Comparison of ENCODE assay signal across 20 cellular contexts in genomic region chr4:6898763-6899162, GRCh38. TPM values are rescaled to one million over a fixed set of nuclear protein-coding genes. Genes with fewer than 3 reads are reported as not detected.
DNase-seq lines count a peak whose midpoint lies in the region; ATAC-seq, FAIRE-seq and TF ChIP-seq lines count a peak whose summit lies in the region.
"Had no signal": no experiment of that assay in that cellular context is flagged by ENCODE, and none has a peak within 500 bp of the region (broad histone marks: within the 10 kb centered on the region; RNA-seq: fewer than 3 reads in every experiment).

No MANE protein-coding gene starts in this region.

- ATAC-seq in T-cell (replicated peaks in 1 of 4) = peak in 1 of 4 experiments; percentile 37
- no peak for ATAC-seq in K562
- ATAC-seq in upper lobe of right lung = no peak
- no peak for ATAC-seq in HG03108 (IDR thresholded peaks at IDR 0.05; ENCODE audit: unreplicated experiment)
- ATAC-seq: left cardiac atrium, WTC11 had no signal

- H3K27ac ChIP-seq in K562 (ENCODE audit: extremely low read depth, low read depth, low read length) (no peak overlapping the region), upper lobe of right lung (peak overlapping the region; percentile 18)
- H3K27ac ChIP-seq: ascending aorta, right atrium auricular region had no signal

- 68% methylated on average over 3 of the region's 3 CpGs for WGBS in K562 (ENCODE audit: insufficient coverage, low coverage, missing lambda C conversion rate)

- CTCF ChIA-PET in T-cell (lab: Charles Lee) = interaction anchor here (0.6 to 1.8 kb wide), 5 partner anchors 10 to 122 kb away, joined by 3 to 8 read pairs (median 3); no protein-coding TSS in a partner anchor
- CTCF ChIA-PET in K562 (lab: Yijun Ruan, JAX; ENCODE audit: low intra/inter-chr PET ratio) = interaction anchor here (0.6 kb wide), 1 partner anchor 18 kb away, joined by 4 read pairs; no protein-coding TSS in a partner anchor

- no peak overlapping the region for H3K9ac ChIP-seq in K562 (ENCODE audit: insufficient read depth in 1 of 2, low read depth in 2 of 2, low read length in 2 of 2)

- no peaks in the 10 kb centered on the region for H3K36me3 Mint-ChIP-seq in activated naive CD4-positive, alpha-beta T cell treated with anti-CD3 and anti-CD28 coated beads, Interleukin-2, amount 50 U/mL, for 24 hours
- H3K36me3 Mint-ChIP-seq in T-cell = no peaks in the 10 kb centered on the region
- H3K36me3 Mint-ChIP-seq: WTC11 had no signal

- TF ChIP-seq RAD21 in K562 (CRISPR knock-in tag; conservative IDR thresholded peaks at IDR 0.05 in 1 of 2, IDR thresholded peaks at IDR 0.05 in 1 of 2) = no peak

- no peaks in the 10 kb centered on the region for H3K9me3 Mint-ChIP-seq in activated naive CD4-positive, alpha-beta T cell treated with anti-CD3 and anti-CD28 coated beads, Interleukin-2, amount 50 U/mL, for 24 hours
- H3K9me3 Mint-ChIP-seq in T-cell = no peaks in the 10 kb centered on the region

- intact Hi-C loops in K562 (cut with micrococcal nuclease) = no loop called here
- intact Hi-C loops in upper lobe of right lung (cut with DNase I) = no loop called here

- FAIRE-seq in K562 (lab: Jason Lieb, UNC) = no peak
- FAIRE-seq: endometrium, H54 had no signal

- peak overlapping the region; percentile 17; the same call in 1 of the 2 replicates for H2AFZ ChIP-seq in K562 (ENCODE audit: low read depth, low read length)

- H4K20me1 ChIP-seq in K562 (replicated peaks; ENCODE audit: control insufficient read depth, insufficient read depth, low read length) = no peaks in the 10 kb centered on the region

- no peak for TF ChIP-seq CTCF in K562 (IDR thresholded peaks at IDR 0.05 in 2 of 3, conservative IDR thresholded peaks at IDR 0.05 in 1 of 3; ENCODE audit: insufficient read depth in 2 of 3, low read depth in 1 of 3, low read length in 3 of 3)
- no peak for TF ChIP-seq CTCF in upper lobe of right lung (IDR thresholded peaks at IDR 0.05)

- H3K4me3 ChIP-seq in K562 (no peak overlapping the region), upper lobe of right lung (no peak overlapping the region)
- H3K4me3 ChIP-seq: ascending aorta, right atrium auricular region had no signal

- H3K4me3 Mint-ChIP-seq in activated naive CD4-positive, alpha-beta T cell treated with anti-CD3 and anti-CD28 coated beads, Interleukin-2, amount 50 U/mL, for 24 hours = peak overlapping the region; percentile 60
- peak overlapping the region in 2 of 3 donors; percentile 34 to 65 for H3K4me3 Mint-ChIP-seq in T-cell
- H3K4me3 Mint-ChIP-seq: WTC11 had no signal

- peaks cover 14 to 40% of the 10 kb centered on the region in 2 experiments; a peak in 4 of 5 replicates for H3K4me1 ChIP-seq in K562 (replicated peaks in 1 of 2; ENCODE audit: control insufficient read depth in 2 of 2, insufficient read depth in 2 of 2, low read length in 2 of 2)
- H3K4me1 ChIP-seq in upper lobe of right lung = no peaks in the 10 kb centered on the region
- H3K4me1 ChIP-seq: ascending aorta had no signal

- BruUV-seq in K562 (replicated peaks; lab: Mats Ljungman, UMichigan) = no TSS peak

- H3K27ac Mint-ChIP-seq in activated naive CD4-positive, alpha-beta T cell treated with anti-CD3 and anti-CD28 coated beads, Interleukin-2, amount 50 U/mL, for 24 hours = peak overlapping the region; percentile 92
- H3K27ac Mint-ChIP-seq in T-cell = peak overlapping the region; percentile 95 to 96
- H3K27ac Mint-ChIP-seq: WTC11 had no signal

- in situ Hi-C loops in K562 (cut with MboI) = no loop called here

- no peak for TF ChIP-seq EP300 in K562 (IDR thresholded peaks at IDR 0.05; ENCODE audit: low read length)

- H3K79me2 ChIP-seq in K562 (ENCODE audit: control insufficient read depth, insufficient read depth, low read length) = no peaks in the 10 kb centered on the region

- DNase-seq in activated naive CD4-positive, alpha-beta T cell (lab: John Stamatoyannopoulos, UW) = no peak
- DNase-seq in T-cell = no peak
- no peak for DNase-seq in K562 (ENCODE audit: extremely low read depth in 1 of 4, low spot score in 3 of 4)
- no peak for DNase-seq in upper lobe of right lung
- DNase-seq in NCI-H1105 treated with DMSO at 0.1 percent for 48 hours (lab: John Stamatoyannopoulos, UW) = no peak
- DNase-seq in GOT3 (lab: John Stamatoyannopoulos, UW) = no peak
- DNase-seq: DMS153, left cardiac atrium, midbrain, NCI-H1048, NCI-H2081 treated with DMSO at 0.1 percent for 48 hours, NCI-H524 treated with DMSO at 0.1 percent for 48 hours, SHP77 had no signal

- peaks cover 32% of the 10 kb centered on the region for H3K4me1 Mint-ChIP-seq in activated naive CD4-positive, alpha-beta T cell treated with anti-CD3 and anti-CD28 coated beads, Interleukin-2, amount 50 U/mL, for 24 hours
- peaks cover 27 to 36% (median 35%) of the 10 kb centered on the region in 3 donors for H3K4me1 Mint-ChIP-seq in T-cell
- H3K4me1 Mint-ChIP-seq: WTC11 had no signal

- no peak for TF ChIP-seq POLR2A in K562 (conservative IDR thresholded peaks at IDR 0.05)

- H3K9me3 ChIP-seq in K562 (replicated peaks; ENCODE audit: control insufficient read depth, insufficient read depth, low read depth, low read length) = no peaks in the 10 kb centered on the region
- H3K9me3 ChIP-seq in upper lobe of right lung = no peaks in the 10 kb centered on the region
- H3K9me3 ChIP-seq: ascending aorta, right atrium auricular region had no signal

- no peaks in the 10 kb centered on the region for H3K27me3 Mint-ChIP-seq in activated naive CD4-positive, alpha-beta T cell treated with anti-CD3 and anti-CD28 coated beads, Interleukin-2, amount 50 U/mL, for 24 hours
- H3K27me3 Mint-ChIP-seq in T-cell = no peaks in the 10 kb centered on the region

- H3K27me3 ChIP-seq in K562 (ENCODE audit: control insufficient read depth in 2 of 2, insufficient read depth in 2 of 2, low read length in 2 of 2) = no peaks in the 10 kb centered on the region
- no peaks in the 10 kb centered on the region for H3K27me3 ChIP-seq in upper lobe of right lung
- H3K27me3 ChIP-seq: ascending aorta, right atrium auricular region had no signal

- H3K4me2 ChIP-seq in K562 (ENCODE audit: insufficient read depth, low read length) = no peak overlapping the region

- no peaks in the 10 kb centered on the region for H3K9me1 ChIP-seq in K562 (ENCODE audit: control insufficient read depth, insufficient read depth, low read length)

- H3K36me3 ChIP-seq in K562 (ENCODE audit: control insufficient read depth, insufficient read depth, low read length) (no peaks in the 10 kb centered on the region), upper lobe of right lung (no peaks in the 10 kb centered on the region)
- H3K36me3 ChIP-seq: ascending aorta, right atrium auricular region had no signal

- POLR2A ChIA-PET in T-cell (lab: Charles Lee) = interaction anchor here in 1 of 2 donors (0.6 to 0.7 kb wide), 4 partner anchors 11 to 89 kb away, joined by 3 to 6 read pairs (median 4); partner anchors contain the start of gene TBC1D14
- POLR2A ChIA-PET in K562 (lab: Yijun Ruan, JAX) = no interaction called here

TF ChIP-seq in K562, 482 proteins besides CTCF, POLR2A, EP300 and RAD21 (continues in another document):
- TF ChIP-seq ZBTB17 (CRISPR knock-in tag; IDR thresholded peaks at IDR 0.05) (no peak), TEAD2 (tag; IDR thresholded peaks at IDR 0.05) (no peak), THRAP3 (IDR thresholded peaks at IDR 0.05; ENCODE audit: borderline replicate concordance) (no peak), DNMT1 (IDR thresholded peaks at IDR 0.05) (no peak), MTA1 (IDR thresholded peaks at IDR 0.05; ENCODE audit: borderline replicate concordance) (no peak)
- TF ChIP-seq, protein P1, sequence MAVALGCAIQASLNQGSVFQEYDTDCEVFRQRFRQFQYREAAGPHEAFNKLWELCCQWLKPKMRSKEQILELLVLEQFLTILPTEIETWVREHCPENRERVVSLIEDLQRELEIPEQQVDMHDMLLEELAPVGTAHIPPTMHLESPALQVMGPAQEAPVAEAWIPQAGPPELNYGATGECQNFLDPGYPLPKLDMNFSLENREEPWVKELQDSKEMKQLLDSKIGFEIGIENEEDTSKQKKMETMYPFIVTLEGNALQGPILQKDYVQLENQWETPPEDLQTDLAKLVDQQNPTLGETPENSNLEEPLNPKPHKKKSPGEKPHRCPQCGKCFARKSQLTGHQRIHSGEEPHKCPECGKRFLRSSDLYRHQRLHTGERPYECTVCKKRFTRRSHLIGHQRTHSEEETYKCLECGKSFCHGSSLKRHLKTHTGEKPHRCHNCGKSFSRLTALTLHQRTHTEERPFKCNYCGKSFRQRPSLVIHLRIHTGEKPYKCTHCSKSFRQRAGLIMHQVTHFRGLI (CRISPR knock-in tag; IDR thresholded peaks at IDR 0.05) = no peak
- TF ChIP-seq, protein P2, sequence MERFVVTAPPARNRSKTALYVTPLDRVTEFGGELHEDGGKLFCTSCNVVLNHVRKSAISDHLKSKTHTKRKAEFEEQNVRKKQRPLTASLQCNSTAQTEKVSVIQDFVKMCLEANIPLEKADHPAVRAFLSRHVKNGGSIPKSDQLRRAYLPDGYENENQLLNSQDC (CRISPR knock-in tag; IDR thresholded peaks at IDR 0.05) = no peak

RNA-seq across cellular contexts. Expression of gene TBC1D14, which starts 10.9 kb away (rescaled TPM):
- total RNA-seq in T-cell (10 to 100 TPM; 44.2 to 73.8 (median 62.3) TPM), K562 (2014; rRNA removed) (50.2 and 54.4 TPM in 2 replicates), K562 (2014; rRNA removed; fragmentation: Illumina TruSeq; extraction: Trizol) (44.8 and 45.5 TPM in 2 replicates), K562 (2015; rRNA removed; fragmentation: Illumina TruSeq; extraction: Trizol) (55.8 and 57.7 TPM in 2 replicates), K562 (2021) (55.4 and 59.6 TPM in 2 replicates), upper lobe of right lung (51.8 TPM)
- total RNA-seq in K562 (2011; cell fraction: chromatin; rRNA removed; ENCODE audit: low replicate concordance) = 61.0 and 70.3 TPM in 2 replicates
- 50.4 and 54.0 TPM in 2 replicates for total RNA-seq in K562 (2011; cell fraction: nucleolus; rRNA removed)
- total RNA-seq in K562 (2011; cell fraction: nucleoplasm; rRNA removed) = 45.9 and 49.3 TPM in 2 replicates
- polyA plus RNA-seq in K562 (2011; rRNA removed) (31.4 and 41.2 TPM in 2 replicates), K562 (2014; fragmentation: Illumina TruSeq; extraction: Trizol) (46.2 and 47.7 TPM in 2 replicates), K562 (2014; fragmentation: Nextera tagmentation; extraction: Ambion mirVana) (1 to 10 TPM; 2.1 to 2.7 TPM), K562 (2014; rRNA removed) (43.3 and 50.8 TPM in 2 replicates)
- 37.0 and 43.7 TPM in 2 replicates for polyA plus RNA-seq in K562 (2011; cell fraction: cytosol; rRNA removed)
- polyA plus RNA-seq in K562 (2011; cell fraction: nucleus; rRNA removed) = 37.0 and 46.2 TPM in 2 replicates
- 45.4 TPM in 2 replicates for polyA plus RNA-seq in K562 (2012)
- polyA minus RNA-seq in K562 (2011; rRNA and poly(A)+ RNA removed) = 51.1 and 64.3 TPM in 2 replicates
- polyA minus RNA-seq in K562 (2011; cell fraction: cytosol; rRNA and poly(A)+ RNA removed) = 29.6 and 35.1 TPM in 2 replicates
- polyA minus RNA-seq in K562 (2011; cell fraction: nucleus; rRNA and poly(A)+ RNA removed) = 26.1 and 34.0 TPM in 2 replicates
